In genomic region chr5:86617309-86617755, GRCh38 we compare ENCODE assay signal across 8 cellular contexts. TPM values are rescaled to one million over a fixed set of nuclear protein-coding genes. Genes with fewer than 3 reads are reported as not detected.
DNase-seq lines count a peak whose midpoint lies in the region; ATAC-seq and TF ChIP-seq lines count a peak whose summit lies in the region.

No MANE protein-coding gene starts in this region.

- H3K4me1 Mint-ChIP-seq in IgD-negative memory B cell (peaks cover 15 to 23% (median 16%) of the 10 kb centered on the region in 3 donors), brain (peaks cover 34% of the 10 kb centered on the region)

- no peak overlapping the region for H3K9ac ChIP-seq in BLaER1
- no peak overlapping the region for H3K9ac ChIP-seq in neural cell (ENCODE audit: low read length)

- peaks cover 14% of the 10 kb centered on the region for H3K4me1 ChIP-seq in BLaER1

- peak overlapping the region; percentile 94 for H3K4me3 ChIP-seq in BLaER1
- H3K4me3 ChIP-seq in neural cell (ENCODE audit: low read length): peak overlapping the region; percentile 82

- H3K27me3 ChIP-seq in BLaER1 (no peaks in the 10 kb centered on the region), neural cell (ENCODE audit: insufficient read depth, low read depth, low read length) (no peaks in the 10 kb centered on the region)

- H3K27ac ChIP-seq in BLaER1 (peak overlapping the region; percentile 10; the same call in 1 of the 2 replicates), neural cell (ENCODE audit: low read length) (peak overlapping the region; percentile 36)

- no peaks in the 10 kb centered on the region for H3F3A ChIP-seq in neural cell (ENCODE audit: insufficient read depth, low read length, poor library complexity, severe bottlenecking)

- H3K4me2 ChIP-seq in BLaER1: peak overlapping the region; percentile 24; the same call in 1 of the 2 replicates
- H3K4me2 ChIP-seq in neural cell (ENCODE audit: low read length): no peak overlapping the region

- peaks cover 5% of the 10 kb centered on the region for H3K36me3 Mint-ChIP-seq in IgD-negative memory B cell
- H3K36me3 Mint-ChIP-seq in brain: peaks cover 39% of the 10 kb centered on the region

- ATAC-seq in GM19395 (IDR thresholded peaks at IDR 0.05; ENCODE audit: unreplicated experiment) (no peak), GM21515 (IDR thresholded peaks at IDR 0.05; ENCODE audit: unreplicated experiment) (no peak)

- no peak for TF ChIP-seq RAD21 in neural cell (conservative IDR thresholded peaks at IDR 0.05)

- H3K36me3 ChIP-seq in BLaER1: peaks cover 32% of the 10 kb centered on the region
- peaks cover 16% of the 10 kb centered on the region for H3K36me3 ChIP-seq in neural cell (ENCODE audit: insufficient read depth, low read length)

- H3K9me3 ChIP-seq in BLaER1: no peaks in the 10 kb centered on the region
- no peaks in the 10 kb centered on the region for H3K9me3 ChIP-seq in neural cell (ENCODE audit: low read length)

- peak overlapping the region; percentile 94 for H2AFZ ChIP-seq in neural cell (ENCODE audit: low read depth, low read length)

- DNase-seq in iPS-NIHi11 (ENCODE audit: low spot score) (no peak), DMS153 treated with DMSO at 0.1 percent for 48 hours (lab: John Stamatoyannopoulos, UW; ENCODE audit: unreplicated experiment) (no peak)

- peaks cover 0 to 8% (median 4%) of the 10 kb centered on the region in 3 donors for H3K9me3 Mint-ChIP-seq in IgD-negative memory B cell
- H3K9me3 Mint-ChIP-seq in brain: peaks cover 0 to 6% (median 3%) of the 10 kb centered on the region in 5 experiments

- H3K9me2 ChIP-seq in neural cell (ENCODE audit: insufficient read depth, low read length): no peaks in the 10 kb centered on the region

- peaks cover 22% of the 10 kb centered on the region for H3K79me2 ChIP-seq in neural cell (replicated peaks; ENCODE audit: insufficient read depth, low read length)

- H3K4me3 Mint-ChIP-seq in IgD-negative memory B cell: peak overlapping the region; percentile 97 to 100 (median 100)
- peak overlapping the region; percentile 98 to 100 (median 100) for H3K4me3 Mint-ChIP-seq in brain

- no peak for TF ChIP-seq EP300 in neural cell (conservative IDR thresholded peaks at IDR 0.05; ENCODE audit: poor library complexity, severe bottlenecking)

- no peak for TF ChIP-seq CTCF in brain (conservative IDR thresholded peaks at IDR 0.05)
- TF ChIP-seq CTCF in neural cell (IDR thresholded peaks at IDR 0.05; ENCODE audit: poor library complexity, severe bottlenecking): no peak

- peaks cover 16% of the 10 kb centered on the region; the same call in 1 of the 2 replicates for H4K20me1 ChIP-seq in BLaER1
- no peaks in the 10 kb centered on the region for H4K20me1 ChIP-seq in neural cell (ENCODE audit: insufficient read depth)

- peaks cover 5% of the 10 kb centered on the region for H3K27me3 Mint-ChIP-seq in IgD-negative memory B cell
- H3K27me3 Mint-ChIP-seq in brain: peaks cover 22% of the 10 kb centered on the region

- peak overlapping the region; percentile 49 to 99 (median 92) for H3K27ac Mint-ChIP-seq in IgD-negative memory B cell
- peak overlapping the region; percentile 99 to 100 (median 100) for H3K27ac Mint-ChIP-seq in brain

TF ChIP-seq in neural cell, 6 proteins besides CTCF, POLR2A, EP300 and RAD21:
- no peak for TF ChIP-seq REST (IDR thresholded peaks at IDR 0.05; ENCODE audit: borderline replicate concordance)
- TF ChIP-seq SMC3 (conservative IDR thresholded peaks at IDR 0.05; ENCODE audit: poor library complexity): no peak
- TF ChIP-seq POLR2AphosphoS5 (IDR thresholded peaks at IDR 0.05): no peak

RNA-seq across cellular contexts. Expression of gene COX7C, which starts 0.4 kb away (rescaled TPM):
- 658 TPM for polyA plus RNA-seq in IgD-negative memory B cell
- 511 TPM for polyA plus RNA-seq in brain (ENCODE audit: insufficient read depth, low read depth, low replicate concordance)
- 877 and 1,002 TPM in 2 replicates for polyA plus RNA-seq in neural cell
- polyA minus RNA-seq in neural cell: 143 and 206 TPM in 2 replicates
